ENCODE assay signal across 20 cellular contexts in genomic region chr6:69863766-69864165, GRCh38. TPM values are rescaled to one million over a fixed set of nuclear protein-coding genes. Genes with fewer than 3 reads are reported as not detected.
DNase-seq lines count a peak whose midpoint lies in the region; ATAC-seq, FAIRE-seq and TF ChIP-seq lines count a peak whose summit lies in the region.
"Had no signal": no experiment of that assay in that cellular context is flagged by ENCODE, and none has a peak within 500 bp of the region (broad histone marks: within the 10 kb centered on the region; RNA-seq: fewer than 3 reads in every experiment).

No MANE protein-coding gene starts in this region.

- H3K27ac Mint-ChIP-seq in T-helper 17 cell = no peak overlapping the region
- H3K27ac Mint-ChIP-seq: GM23338 had no signal

- in situ Hi-C loops in SK-MEL-5 (cut with HindIII; ENCODE audit: low pct_unique_long_range_greater_than_20kb, low sequenced_read_pairs) (no loop called here), GM13976 (cut with MboI; ENCODE audit: low sequenced_read_pairs, unreplicated experiment) (no loop called here)

- no peak for ATAC-seq in T-helper 17 cell
- ATAC-seq: GM23338, SK-N-SH treated with all-trans-retinoic acid at 6 μM for 48 hours had no signal

- FAIRE-seq in GM18507 (lab: Jason Lieb, UNC) (peak; percentile 60), RCC 7860 (lab: Jason Lieb, UNC) (no peak)
- FAIRE-seq: HTR-8/SVneo had no signal

- H3K4me1 Mint-ChIP-seq in T-helper 17 cell = peaks cover 27% of the 10 kb centered on the region

- no peak overlapping the region for H3K4me3 Mint-ChIP-seq in T-helper 17 cell
- H3K4me3 Mint-ChIP-seq: CD4-positive, CD25-positive, alpha-beta regulatory T cell; GM23338 had no signal

- peaks cover 12% of the 10 kb centered on the region for H3K27me3 Mint-ChIP-seq in T-helper 17 cell

- TF ChIP-seq CTCF in GM13976 (IDR thresholded peaks at IDR 0.05; ENCODE audit: borderline replicate concordance, control extremely low read depth, extremely low read depth, insufficient read depth, missing control alignments) = no peak

- no peaks in the 10 kb centered on the region for H3K9me3 ChIP-seq in T-helper 17 cell (ENCODE audit: control insufficient read depth, low read length, poor library complexity, severe bottlenecking)
- H3K9me3 ChIP-seq: HAP-1 had no signal

- no peaks in the 10 kb centered on the region for H3K36me3 Mint-ChIP-seq in T-helper 17 cell (ENCODE audit: low read depth)
- H3K36me3 Mint-ChIP-seq: CD4-positive, CD25-positive, alpha-beta regulatory T cell had no signal

- no peak for DNase-seq in GM18507 (ENCODE audit: extremely low spot score, insufficient read length, low read depth)
- peak; percentile 94 for DNase-seq in SK-MEL-5 (ENCODE audit: low read depth, low spot score)
- DNase-seq in foreskin melanocyte = peak; percentile 94
- no peak for DNase-seq in stimulated activated CD4-positive, alpha-beta T cell treated with anti-CD3 and anti-CD28 coated beads, Interleukin-12 subunit alpha, Interleukin-12 subunit beta, amount 100 ng/mL, for 4 hours
- no peak for DNase-seq in RCC 7860 (ENCODE audit: low spot score)
- no peak for DNase-seq in T-helper 17 cell
- no peak for DNase-seq in GM13976 (ENCODE audit: low spot score)
- DNase-seq: CD4-positive, CD25-positive, alpha-beta regulatory T cell; COR-L47; DND-41; NCI-H1105; NCI-H2029 treated with DMSO at 0.1 percent for 48 hours; NCI-H2171; NCI-H526 treated with DMSO at 0.1 percent for 48 hours; OCI-M1; Right ventricle myocardium superior had no signal

RNA-seq across cellular contexts. Expression of gene COL19A1, which starts 2.6 kb away (rescaled TPM):
- 39.9 and 41.7 TPM in 2 replicates for total RNA-seq in SK-MEL-5 (2014; rRNA removed; shearing (Covaris generic))
- polyA plus RNA-seq in SK-MEL-5 (2015; cell fraction: cytosol; rRNA removed) = 25.4 and 26.0 TPM in 2 replicates
- polyA plus RNA-seq in SK-MEL-5 (2015; cell fraction: nucleus; rRNA removed) = 55.9 and 58.0 TPM in 2 replicates
- 1 to 10 TPM in 1 of 2 donors, not detected in 1; 1.5 TPM for total RNA-seq in T-helper 17 cell
- total RNA-seq: GM23338 had no signal
- polyA plus RNA-seq: CD4-positive, CD25-positive, alpha-beta regulatory T cell; GM23338 had no signal

Comparison
In these comparisons a context has a peak if more than half of its experiments do, and no peak if none do; other contexts are left out.
1. DNase-seq: peak in SK-MEL-5 (single experiment) and foreskin melanocyte (single experiment); none in GM18507 (single experiment), stimulated activated CD4-positive, alpha-beta T cell treated with anti-CD3 and anti-CD28 coated beads, Interleukin-12 subunit alpha, Interleukin-12 subunit beta, amount 100 ng/mL, for 4 hours (single experiment), RCC 7860 (single experiment), T-helper 17 cell (0 of 3) and GM13976 (single experiment).
2. RNA of gene COL19A1, which starts 2.6 kb away (total RNA-seq): 39.9 to 41.7 TPM in SK-MEL-5; 1.5 TPM in T-helper 17 cell; every median in the first group is over 10 times any median in the second.